ENCODE assay signal across 1 cellular context in genomic region chr2:69915050-69915945, GRCh38.
A peak's percentile ranks its signal among the peaks of the same experiment; 100 is the strongest.
TF ChIP-seq lines count a peak whose summit lies in the region.

Gene MXD1, plus strand, starts transcription at chr2:69915109. Its CDS starts 222 bp downstream, at chr2:69915331.

TF ChIP-seq in HepG2, 621 proteins besides CTCF, POLR2A, EP300 and RAD21 (continued from another document and continues in another):
- TF ChIP-seq DRAP1 (CRISPR knock-in tag; IDR thresholded peaks at IDR 0.05) (peak; percentile 89), KDM2A (CRISPR knock-in tag; IDR thresholded peaks at IDR 0.05; ENCODE audit: borderline replicate concordance, low read depth) (peak; percentile 0; the same call in 1 of the 2 replicates), RXRA (CRISPR knock-in tag; IDR thresholded peaks at IDR 0.05) (no peak; the same call in 1 of the 2 replicates), RNF219 (CRISPR knock-in tag; IDR thresholded peaks at IDR 0.05) (peak; percentile 9; the same call in 1 of the 2 replicates), SYNCRIP (IDR thresholded peaks at IDR 0.05; ENCODE audit: insufficient read depth, low read depth, low read length) (0 out of 2 replicates have a peak, but pooled peaks have one; percentile 27), GLI4 (CRISPR knock-in tag; IDR thresholded peaks at IDR 0.05; ENCODE audit: borderline replicate concordance) (peak; percentile 37; the same call in 1 of the 2 replicates), NR0B2 (CRISPR knock-in tag; IDR thresholded peaks at IDR 0.05) (peak; percentile 80; the same call in 1 of the 2 replicates), MXI1 (IDR thresholded peaks at IDR 0.05; ENCODE audit: borderline replicate concordance, low read depth, low read length) (0 out of 3 replicates have a peak, but pooled peaks have one; percentile 74), ZNF678 (CRISPR knock-in tag; IDR thresholded peaks at IDR 0.05) (no peak), MAF1 (CRISPR knock-in tag; IDR thresholded peaks at IDR 0.05; ENCODE audit: borderline replicate concordance) (no peak), ZNF800 (CRISPR knock-in tag; IDR thresholded peaks at IDR 0.05) (0 out of 2 replicates have a peak, but pooled peaks have one; percentile 22), MZF1 (CRISPR knock-in tag; IDR thresholded peaks at IDR 0.05; ENCODE audit: borderline replicate concordance) (0 out of 2 replicates have a peak, but pooled peaks have one; percentile 53), ZNF432 (CRISPR knock-in tag; IDR thresholded peaks at IDR 0.05; ENCODE audit: borderline replicate concordance) (0 out of 2 replicates have a peak, but pooled peaks have one; percentile 69), PAXIP1 (CRISPR knock-in tag; conservative IDR thresholded peaks at IDR 0.05) (no peak), ZNF790 (CRISPR knock-in tag; IDR thresholded peaks at IDR 0.05; ENCODE audit: borderline replicate concordance) (no peak), ZNF619 (CRISPR knock-in tag; IDR thresholded peaks at IDR 0.05) (peak; percentile 68; the same call in 1 of the 2 replicates), NCOA1 (CRISPR knock-in tag; IDR thresholded peaks at IDR 0.05) (no peak), ZHX1 (CRISPR knock-in tag; IDR thresholded peaks at IDR 0.05; ENCODE audit: low read depth) (no peak), ZMAT3 (CRISPR knock-in tag; conservative IDR thresholded peaks at IDR 0.05) (no peak), SNAPC5 (CRISPR knock-in tag; IDR thresholded peaks at IDR 0.05; ENCODE audit: borderline replicate concordance) (peak; percentile 86; the same call in 1 of the 2 replicates), ZNF644 (CRISPR knock-in tag; IDR thresholded peaks at IDR 0.05; ENCODE audit: low read depth) (no peak), ARID3A (IDR thresholded peaks at IDR 0.05; ENCODE audit: low read depth, low read length) (no peak), AHR (CRISPR knock-in tag; IDR thresholded peaks at IDR 0.05) (no peak), ZBTB46 (CRISPR knock-in tag; IDR thresholded peaks at IDR 0.05; ENCODE audit: borderline replicate concordance) (no peak), ZNF280B (CRISPR knock-in tag; IDR thresholded peaks at IDR 0.05; ENCODE audit: borderline replicate concordance) (0 out of 2 replicates have a peak, but pooled peaks have one; percentile 19), ZNF646 (CRISPR knock-in tag; IDR thresholded peaks at IDR 0.05) (no peak), SP140L (CRISPR knock-in tag; IDR thresholded peaks at IDR 0.05; ENCODE audit: borderline replicate concordance) (0 out of 2 replicates have a peak, but pooled peaks have one; percentile 1)
